In the genomic region with DNA sequence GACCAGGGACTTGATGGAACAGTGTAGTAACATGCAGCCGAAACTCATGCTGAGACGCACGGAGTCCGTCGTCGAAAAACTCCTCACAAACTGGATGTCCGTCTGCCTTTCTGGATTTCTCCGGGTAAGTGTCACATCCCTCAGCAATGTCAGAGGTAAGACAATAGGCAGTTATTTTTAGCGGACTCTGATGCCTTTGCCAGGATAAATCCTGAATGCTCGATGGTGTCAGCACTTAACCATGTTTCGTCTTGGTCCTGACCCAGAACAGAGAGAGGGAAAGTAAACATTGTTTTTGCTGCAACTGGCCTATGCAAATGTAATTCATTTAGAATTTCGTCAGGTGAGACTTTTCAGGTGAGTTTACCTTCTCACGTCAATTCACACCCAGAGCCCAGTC, we compare ENCODE assay signal across 1 cellular context.
A peak's percentile ranks its signal among the peaks of the same experiment; 100 is the strongest.
TF ChIP-seq lines count a peak whose summit lies in the region.

No MANE protein-coding gene starts in this region.

TF ChIP-seq in H1, 55 proteins besides CTCF, POLR2A, EP300 and RAD21:
- TF ChIP-seq, protein P1, sequence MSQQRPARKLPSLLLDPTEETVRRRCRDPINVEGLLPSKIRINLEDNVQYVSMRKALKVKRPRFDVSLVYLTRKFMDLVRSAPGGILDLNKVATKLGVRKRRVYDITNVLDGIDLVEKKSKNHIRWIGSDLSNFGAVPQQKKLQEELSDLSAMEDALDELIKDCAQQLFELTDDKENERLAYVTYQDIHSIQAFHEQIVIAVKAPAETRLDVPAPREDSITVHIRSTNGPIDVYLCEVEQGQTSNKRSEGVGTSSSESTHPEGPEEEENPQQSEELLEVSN (IDR thresholded peaks at IDR 0.05) = 0 out of 2 replicates have a peak, but pooled peaks have one; percentile 17
- TF ChIP-seq, protein P2, sequence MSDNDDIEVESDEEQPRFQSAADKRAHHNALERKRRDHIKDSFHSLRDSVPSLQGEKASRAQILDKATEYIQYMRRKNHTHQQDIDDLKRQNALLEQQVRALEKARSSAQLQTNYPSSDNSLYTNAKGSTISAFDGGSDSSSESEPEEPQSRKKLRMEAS (IDR thresholded peaks at IDR 0.05) = 0 out of 2 replicates have a peak, but pooled peaks have one; percentile 24
- TF ChIP-seq GTF2F1 (IDR thresholded peaks at IDR 0.05; ENCODE audit: borderline replicate concordance, low read depth, low read length) = no peak
TF ChIP-seq in H1: peak in this region for 2.
